Comparison of ENCODE assay signal across 1 cellular context in the genomic region with DNA sequence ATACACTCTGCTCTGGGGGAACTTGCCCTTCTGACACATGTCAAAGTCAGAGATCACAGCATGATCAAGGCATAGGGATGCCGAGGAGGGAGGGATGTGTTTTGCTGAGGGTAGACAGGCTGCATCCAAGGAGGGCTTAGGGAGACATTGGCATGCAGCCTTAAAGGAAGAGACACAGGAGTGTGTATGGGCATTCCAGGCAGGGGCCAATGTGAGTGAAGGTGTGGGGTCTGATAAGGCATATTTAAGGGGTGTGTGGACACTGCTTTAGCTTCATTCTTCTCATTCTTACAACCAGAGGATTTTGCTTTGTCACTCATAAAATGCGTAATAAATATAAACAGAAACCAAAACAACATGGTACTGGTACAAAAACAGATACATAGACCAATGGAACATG.
TF ChIP-seq lines count a peak whose summit lies in the region.

No MANE protein-coding gene starts in this region.

TF ChIP-seq in A549, 52 proteins besides CTCF, POLR2A, EP300 and RAD21 (continued from another document):
- no peak for TF ChIP-seq HOXB13 (CRISPR knock-in tag; IDR thresholded peaks at IDR 0.05; ENCODE audit: low read depth)
- TF ChIP-seq, protein P1, sequence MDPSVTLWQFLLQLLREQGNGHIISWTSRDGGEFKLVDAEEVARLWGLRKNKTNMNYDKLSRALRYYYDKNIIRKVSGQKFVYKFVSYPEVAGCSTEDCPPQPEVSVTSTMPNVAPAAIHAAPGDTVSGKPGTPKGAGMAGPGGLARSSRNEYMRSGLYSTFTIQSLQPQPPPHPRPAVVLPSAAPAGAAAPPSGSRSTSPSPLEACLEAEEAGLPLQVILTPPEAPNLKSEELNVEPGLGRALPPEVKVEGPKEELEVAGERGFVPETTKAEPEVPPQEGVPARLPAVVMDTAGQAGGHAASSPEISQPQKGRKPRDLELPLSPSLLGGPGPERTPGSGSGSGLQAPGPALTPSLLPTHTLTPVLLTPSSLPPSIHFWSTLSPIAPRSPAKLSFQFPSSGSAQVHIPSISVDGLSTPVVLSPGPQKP (IDR thresholded peaks at IDR 0.05; ENCODE audit: low read depth, low read length), result no peak
